1 cellular context compared by ENCODE assay signal in genomic region chr9:122814545-122814944, GRCh38.
TF ChIP-seq lines count a peak whose summit lies in the region.

No MANE protein-coding gene starts in this region.

TF ChIP-seq in K562, 482 proteins besides CTCF, POLR2A, EP300 and RAD21:
- TF ChIP-seq HBP1 (CRISPR knock-in tag; IDR thresholded peaks at IDR 0.05) = no peak
- 0 out of 2 replicates have a peak, but pooled peaks have one; percentile 17 for TF ChIP-seq CEBPB (tag; IDR thresholded peaks at IDR 0.05)
